ENCODE assay signal across 8 cellular contexts in genomic region chrX:15759886-15760285, GRCh38. TPM values are rescaled to one million over a fixed set of nuclear protein-coding genes. Genes with fewer than 3 reads are reported as not detected.
A peak's percentile ranks its signal among the peaks of the same experiment; 100 is the strongest.
DNase-seq lines count a peak whose midpoint lies in the region; ATAC-seq and TF ChIP-seq lines count a peak whose summit lies in the region.
"Not testable (repeated sequence)": the region's sequence is repeated elsewhere in the genome, so short reads cannot be mapped to it uniquely, and the experiment has no call there.
"Had no signal": no experiment of that assay in that cellular context is flagged by ENCODE, and none has a peak within 500 bp of the region (broad histone marks: within the 10 kb centered on the region; RNA-seq: fewer than 3 reads in every experiment).

No MANE protein-coding gene starts in this region.

- H3K4me1 Mint-ChIP-seq in CD4-positive, alpha-beta memory T cell, result peaks cover 33 to 82% (median 53%) of the 10 kb centered on the region in 4 donors
- H3K4me1 Mint-ChIP-seq in T-helper 2 cell treated with Interferon-gamma antibody and Interleukin-4, amounts not matched to agents 5 μg/mL and 100 μg/mL, for 36 hours (ENCODE audit: low read depth), result peaks cover 35% of the 10 kb centered on the region
- peaks cover 39% of the 10 kb centered on the region for H3K4me1 Mint-ChIP-seq in activated CD8-positive, alpha-beta T cell treated with anti-CD3 and anti-CD28 coated beads for 36 hours (ENCODE audit: low read depth)
- peaks cover 14% of the 10 kb centered on the region for H3K4me1 Mint-ChIP-seq in activated T-helper 1 cell treated with anti-CD3 and anti-CD28 coated beads, Interleukin-12 subunit alpha, Interleukin-12 subunit beta, Interleukin-2, Interleukin-4 antibody, amounts not matched to agents 30 ng/mL and 10 ng/mL and 1 ng/mL, durations not matched to agents 14 hours and 24 hours and 36 hours (ENCODE audit: low read depth)
- peaks cover 38% of the 10 kb centered on the region for H3K4me1 Mint-ChIP-seq in activated naive CD8-positive, alpha-beta T cell (ENCODE audit: low read depth)
- H3K4me1 Mint-ChIP-seq in effector memory CD8-positive, alpha-beta T cell (ENCODE audit: low read depth in 2 of 2), result peaks cover 23 to 35% of the 10 kb centered on the region in 2 donors
- H3K4me1 Mint-ChIP-seq in natural killer cell, result peaks cover 45 to 61% of the 10 kb centered on the region in 2 donors

- CTCF ChIA-PET in CD4-positive, alpha-beta memory T cell (lab: Charles Lee; ENCODE audit: partially characterized antibody), result interaction anchor here (0.6 to 3.5 kb wide), 9 partner anchors 8 to 72 kb away, joined by 3 to 13 read pairs (median 3); partner anchors contain the start of genes CA5B and ZRSR2
- CTCF ChIA-PET in activated CD8-positive, alpha-beta T cell treated with anti-CD3 and anti-CD28 coated beads for 36 hours (lab: Charles Lee), result interaction anchor here (1.5 kb wide), 1 partner anchor 10 kb away, joined by 3 read pairs; no protein-coding TSS in a partner anchor

- not testable (repeated sequence) for DNase-seq in CD4-positive, alpha-beta memory T cell; activated T-helper 1 cell treated with anti-CD3 and anti-CD28 coated beads, Interleukin-12 subunit alpha, Interleukin-12 subunit beta, Interleukin-2, Interleukin-4 antibody, amounts not matched to agents 30 ng/mL and 10 ng/mL and 1 ng/mL, durations not matched to agents 14 hours and 24 hours and 36 hours (ENCODE audit: low spot score); effector memory CD8-positive, alpha-beta T cell; natural killer cell
- DNase-seq in T-helper 2 cell treated with Interferon-gamma antibody and Interleukin-4, amounts not matched to agents 5 μg/mL and 100 μg/mL, for 36 hours (ENCODE audit: low spot score), result peak; percentile 19
- DNase-seq in activated CD8-positive, alpha-beta T cell treated with anti-CD3 and anti-CD28 coated beads for 36 hours, result peak; percentile 14

- POLR2A ChIA-PET in CD4-positive, alpha-beta memory T cell (lab: Charles Lee; ENCODE audit: partially characterized antibody), result interaction anchor here (1.3 to 4.2 kb wide), 3 partner anchors 9 to 21 kb away, joined by 6 to 58 read pairs (median 6); partner anchors contain the start of gene CA5B
- POLR2A ChIA-PET in activated CD8-positive, alpha-beta T cell treated with anti-CD3 and anti-CD28 coated beads for 36 hours (lab: Charles Lee), result interaction anchor here (0.7 kb wide), 1 partner anchor 15 kb away, joined by 3 read pairs; no protein-coding TSS in a partner anchor

- H3K4me1 ChIP-seq in CD4-positive, alpha-beta memory T cell (ENCODE audit: insufficient read depth, low read length), result peaks cover 60% of the 10 kb centered on the region

- peak overlapping the region; percentile 0 for H3K27ac ChIP-seq in CD4-positive, alpha-beta memory T cell (ENCODE audit: low read depth, low read length)

- peaks cover 21 to 30% of the 10 kb centered on the region in 2 donors for H3K36me3 Mint-ChIP-seq in CD4-positive, alpha-beta memory T cell
- H3K36me3 Mint-ChIP-seq in T-helper 2 cell treated with Interferon-gamma antibody and Interleukin-4, amounts not matched to agents 5 μg/mL and 100 μg/mL, for 36 hours (ENCODE audit: low read depth), result peaks cover 13% of the 10 kb centered on the region
- H3K36me3 Mint-ChIP-seq in activated CD8-positive, alpha-beta T cell treated with anti-CD3 and anti-CD28 coated beads for 36 hours (ENCODE audit: low read depth); activated T-helper 1 cell treated with anti-CD3 and anti-CD28 coated beads, Interleukin-12 subunit alpha, Interleukin-12 subunit beta, Interleukin-2, Interleukin-4 antibody, amounts not matched to agents 30 ng/mL and 10 ng/mL and 1 ng/mL, durations not matched to agents 14 hours and 24 hours and 36 hours (ENCODE audit: low read depth); activated naive CD8-positive, alpha-beta T cell; natural killer cell: not testable (repeated sequence)
- peaks cover 18% of the 10 kb centered on the region for H3K36me3 Mint-ChIP-seq in effector memory CD8-positive, alpha-beta T cell (ENCODE audit: insufficient read depth)

- TF ChIP-seq CTCF in activated CD8-positive, alpha-beta T cell treated with anti-CD3 and anti-CD28 coated beads for 36 hours (IDR thresholded peaks at IDR 0.05); natural killer cell (IDR thresholded peaks at IDR 0.05): not testable (repeated sequence)

- H3K9me3 ChIP-seq in CD4-positive, alpha-beta memory T cell (ENCODE audit: control insufficient read depth in 1 of 2, low read length in 2 of 2), result not testable (repeated sequence)

- H3K27me3 ChIP-seq in CD4-positive, alpha-beta memory T cell (ENCODE audit: insufficient read depth, low read length), result not testable (repeated sequence)

- H3K4me3 ChIP-seq in CD4-positive, alpha-beta memory T cell (ENCODE audit: low read length in 2 of 2), result not testable (repeated sequence)

- not testable (repeated sequence) for H3K36me3 ChIP-seq in CD4-positive, alpha-beta memory T cell (ENCODE audit: insufficient read depth, low read length)

- H3K4me3 Mint-ChIP-seq in CD4-positive, alpha-beta memory T cell, result peak overlapping the region in 4 of 8 donors; percentile 24 to 59 (median 42)
- H3K4me3 Mint-ChIP-seq in T-helper 2 cell treated with Interferon-gamma antibody and Interleukin-4, amounts not matched to agents 5 μg/mL and 100 μg/mL, for 36 hours, result peak overlapping the region; percentile 74
- H3K4me3 Mint-ChIP-seq in activated CD8-positive, alpha-beta T cell treated with anti-CD3 and anti-CD28 coated beads for 36 hours; activated T-helper 1 cell treated with anti-CD3 and anti-CD28 coated beads, Interleukin-12 subunit alpha, Interleukin-12 subunit beta, Interleukin-2, Interleukin-4 antibody, amounts not matched to agents 30 ng/mL and 10 ng/mL and 1 ng/mL, durations not matched to agents 14 hours and 24 hours and 36 hours; activated naive CD8-positive, alpha-beta T cell; effector memory CD8-positive, alpha-beta T cell: not testable (repeated sequence)
- H3K4me3 Mint-ChIP-seq in natural killer cell, result peak overlapping the region; percentile 17

- intact Hi-C loops in CD4-positive, alpha-beta memory T cell (cut with micrococcal nuclease), result loop anchor here (2.0 kb wide), 2 partner anchors 21 to 363 kb away; partner anchors contain the start of genes CA5B and GRPR
- intact Hi-C loops in activated CD8-positive, alpha-beta T cell treated with anti-CD3 and anti-CD28 coated beads for 36 hours (cut with micrococcal nuclease), result not testable (repeated sequence)
- intact Hi-C loops in activated T-helper 1 cell treated with anti-CD3 and anti-CD28 coated beads, Interleukin-12 subunit alpha, Interleukin-12 subunit beta, Interleukin-2, Interleukin-4 antibody, amounts not matched to agents 30 ng/mL and 10 ng/mL and 1 ng/mL, durations not matched to agents 14 hours and 24 hours and 36 hours (cut with micrococcal nuclease), result loop anchor here (2.0 to 10.0 kb wide), 3 partner anchors 57 to 935 kb away; no protein-coding TSS in a partner anchor
- intact Hi-C loops in natural killer cell (cut with micrococcal nuclease), result loop anchor here (5.0 to 10.0 kb wide), 2 partner anchors 73 to 685 kb away; no protein-coding TSS in a partner anchor

- not testable (repeated sequence) for H3K27me3 Mint-ChIP-seq in CD4-positive, alpha-beta memory T cell; T-helper 2 cell treated with Interferon-gamma antibody and Interleukin-4, amounts not matched to agents 5 μg/mL and 100 μg/mL, for 36 hours (ENCODE audit: low read depth); activated CD8-positive, alpha-beta T cell treated with anti-CD3 and anti-CD28 coated beads for 36 hours; activated T-helper 1 cell treated with anti-CD3 and anti-CD28 coated beads, Interleukin-12 subunit alpha, Interleukin-12 subunit beta, Interleukin-2, Interleukin-4 antibody, amounts not matched to agents 30 ng/mL and 10 ng/mL and 1 ng/mL, durations not matched to agents 14 hours and 24 hours and 36 hours (ENCODE audit: insufficient read depth); activated naive CD8-positive, alpha-beta T cell; effector memory CD8-positive, alpha-beta T cell; natural killer cell (ENCODE audit: low read depth in 2 of 2)

- H3K27ac Mint-ChIP-seq in CD4-positive, alpha-beta memory T cell, result peak overlapping the region; percentile 85 to 92 (median 89)
- H3K27ac Mint-ChIP-seq in T-helper 2 cell treated with Interferon-gamma antibody and Interleukin-4, amounts not matched to agents 5 μg/mL and 100 μg/mL, for 36 hours, result peak overlapping the region; percentile 95
- peak overlapping the region; percentile 51 for H3K27ac Mint-ChIP-seq in activated CD8-positive, alpha-beta T cell treated with anti-CD3 and anti-CD28 coated beads for 36 hours
- peak overlapping the region; percentile 34 for H3K27ac Mint-ChIP-seq in activated T-helper 1 cell treated with anti-CD3 and anti-CD28 coated beads, Interleukin-12 subunit alpha, Interleukin-12 subunit beta, Interleukin-2, Interleukin-4 antibody, amounts not matched to agents 30 ng/mL and 10 ng/mL and 1 ng/mL, durations not matched to agents 14 hours and 24 hours and 36 hours
- peak overlapping the region; percentile 54 for H3K27ac Mint-ChIP-seq in activated naive CD8-positive, alpha-beta T cell
- peak overlapping the region; percentile 84 to 96 for H3K27ac Mint-ChIP-seq in effector memory CD8-positive, alpha-beta T cell
- H3K27ac Mint-ChIP-seq in natural killer cell, result peak overlapping the region; percentile 91 to 93

- not testable (repeated sequence) for H3K9me3 Mint-ChIP-seq in CD4-positive, alpha-beta memory T cell; T-helper 2 cell treated with Interferon-gamma antibody and Interleukin-4, amounts not matched to agents 5 μg/mL and 100 μg/mL, for 36 hours; activated CD8-positive, alpha-beta T cell treated with anti-CD3 and anti-CD28 coated beads for 36 hours; activated T-helper 1 cell treated with anti-CD3 and anti-CD28 coated beads, Interleukin-12 subunit alpha, Interleukin-12 subunit beta, Interleukin-2, Interleukin-4 antibody, amounts not matched to agents 30 ng/mL and 10 ng/mL and 1 ng/mL, durations not matched to agents 14 hours and 24 hours and 36 hours; activated naive CD8-positive, alpha-beta T cell (ENCODE audit: low read depth); effector memory CD8-positive, alpha-beta T cell; natural killer cell

- ATAC-seq in activated CD8-positive, alpha-beta T cell treated with anti-CD3 and anti-CD28 coated beads for 36 hours; effector memory CD8-positive, alpha-beta T cell (replicated peaks); natural killer cell: not testable (repeated sequence)

RNA-seq across cellular contexts. Expression of gene CA5B, which starts 21.8 kb away (rescaled TPM):
- 10 to 100 TPM; 45.7 to 54.5 TPM for total RNA-seq in CD4-positive, alpha-beta memory T cell
- 100 to 1,000 TPM in 1 of 2 donors, 10 to 100 TPM in 1; 89.2 to 164 TPM for polyA plus RNA-seq in CD4-positive, alpha-beta memory T cell
- 10 to 100 TPM; 14.1 to 14.4 TPM for total RNA-seq in activated CD8-positive, alpha-beta T cell treated with anti-CD3 and anti-CD28 coated beads for 36 hours
- total RNA-seq in activated T-helper 1 cell treated with anti-CD3 and anti-CD28 coated beads, Interleukin-12 subunit alpha, Interleukin-12 subunit beta, Interleukin-2, Interleukin-4 antibody, amounts not matched to agents 30 ng/mL and 10 ng/mL and 1 ng/mL, durations not matched to agents 14 hours and 24 hours and 36 hours, result 3.8 and 6.9 TPM in 2 replicates
- 100 to 1,000 TPM in 1 of 3 donors, 10 to 100 TPM in 2; 56.3 to 111 (median 80.5) TPM for total RNA-seq in natural killer cell

RNA-seq across cellular contexts. Expression of gene ZRSR2, which starts 30.4 kb away (rescaled TPM):
- 10 to 100 TPM; 30.1 to 30.7 TPM for total RNA-seq in CD4-positive, alpha-beta memory T cell
- polyA plus RNA-seq in CD4-positive, alpha-beta memory T cell, result 10 to 100 TPM; 19.5 to 42.2 TPM
- 10 to 100 TPM; 11.6 to 14.7 TPM for total RNA-seq in activated CD8-positive, alpha-beta T cell treated with anti-CD3 and anti-CD28 coated beads for 36 hours
- total RNA-seq in activated T-helper 1 cell treated with anti-CD3 and anti-CD28 coated beads, Interleukin-12 subunit alpha, Interleukin-12 subunit beta, Interleukin-2, Interleukin-4 antibody, amounts not matched to agents 30 ng/mL and 10 ng/mL and 1 ng/mL, durations not matched to agents 14 hours and 24 hours and 36 hours, result 20.6 and 22.1 TPM in 2 replicates
- 10 to 100 TPM; 21.7 to 44.2 (median 28.2) TPM for total RNA-seq in natural killer cell
- total RNA-seq: G401 had no signal

Comparison
In these comparisons a context has a peak if more than half of its experiments do, and no peak if none do; other contexts are left out.
1. H3K27ac Mint-ChIP-seq: peak in every context shown above with its lines; median percentile 95 in T-helper 2 cell treated with Interferon-gamma antibody and Interleukin-4, amounts not matched to agents 5 μg/mL and 100 μg/mL, for 36 hours; 92 in natural killer cell; 90 in effector memory CD8-positive, alpha-beta T cell; 89 in CD4-positive, alpha-beta memory T cell; 54 in activated naive CD8-positive, alpha-beta T cell; 51 in activated CD8-positive, alpha-beta T cell treated with anti-CD3 and anti-CD28 coated beads for 36 hours; 34 in activated T-helper 1 cell treated with anti-CD3 and anti-CD28 coated beads, Interleukin-12 subunit alpha, Interleukin-12 subunit beta, Interleukin-2, Interleukin-4 antibody, amounts not matched to agents 30 ng/mL and 10 ng/mL and 1 ng/mL, durations not matched to agents 14 hours and 24 hours and 36 hours.